In the genomic region with DNA sequence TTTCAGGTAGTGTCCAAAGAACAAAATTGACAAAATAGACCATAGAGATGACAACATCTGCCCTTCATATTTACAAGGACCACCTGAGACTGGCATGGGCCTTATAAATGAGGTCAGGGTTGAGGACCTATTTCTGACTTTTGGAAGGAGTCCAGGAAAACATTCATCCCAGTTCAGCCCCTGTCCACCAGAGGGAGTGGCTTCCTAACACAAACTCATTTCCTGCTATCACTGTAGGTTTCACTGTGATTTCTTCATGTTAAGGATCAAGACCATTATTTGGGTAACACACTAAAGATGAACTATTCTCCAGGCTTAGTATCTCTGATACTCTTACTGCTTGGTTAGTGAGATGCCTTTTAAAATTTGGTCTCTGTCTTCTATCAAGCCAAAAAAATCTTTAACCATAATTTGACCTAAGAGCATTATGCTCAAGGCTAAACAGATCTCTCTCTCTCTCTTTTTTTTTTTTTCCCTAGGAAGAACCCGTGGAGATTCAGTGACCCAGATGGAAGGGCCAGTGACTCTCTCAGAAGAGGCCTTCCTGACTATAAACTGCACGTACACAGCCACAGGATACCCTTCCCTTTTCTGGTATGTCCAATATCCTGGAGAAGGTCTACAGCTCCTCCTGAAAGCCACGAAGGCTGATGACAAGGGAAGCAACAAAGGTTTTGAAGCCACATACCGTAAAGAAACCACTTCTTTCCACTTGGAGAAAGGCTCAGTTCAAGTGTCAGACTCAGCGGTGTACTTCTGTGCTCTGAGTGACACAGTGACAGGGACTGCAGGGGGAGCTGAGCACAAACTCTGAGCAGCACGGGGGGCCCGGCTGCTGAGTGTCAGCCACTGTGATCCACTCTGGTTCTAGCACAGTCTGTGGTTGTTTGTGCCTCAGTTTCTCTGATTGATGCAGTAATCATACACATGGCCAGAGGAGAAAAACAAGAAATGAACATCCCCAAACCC, we compare ENCODE assay signal across 1 cellular context.
TF ChIP-seq lines count a peak whose summit lies in the region.

No MANE protein-coding gene starts in this region.

TF ChIP-seq in GM12878, 131 proteins besides CTCF, POLR2A, EP300 and RAD21 (continued from another document):
- TF ChIP-seq, protein P1, sequence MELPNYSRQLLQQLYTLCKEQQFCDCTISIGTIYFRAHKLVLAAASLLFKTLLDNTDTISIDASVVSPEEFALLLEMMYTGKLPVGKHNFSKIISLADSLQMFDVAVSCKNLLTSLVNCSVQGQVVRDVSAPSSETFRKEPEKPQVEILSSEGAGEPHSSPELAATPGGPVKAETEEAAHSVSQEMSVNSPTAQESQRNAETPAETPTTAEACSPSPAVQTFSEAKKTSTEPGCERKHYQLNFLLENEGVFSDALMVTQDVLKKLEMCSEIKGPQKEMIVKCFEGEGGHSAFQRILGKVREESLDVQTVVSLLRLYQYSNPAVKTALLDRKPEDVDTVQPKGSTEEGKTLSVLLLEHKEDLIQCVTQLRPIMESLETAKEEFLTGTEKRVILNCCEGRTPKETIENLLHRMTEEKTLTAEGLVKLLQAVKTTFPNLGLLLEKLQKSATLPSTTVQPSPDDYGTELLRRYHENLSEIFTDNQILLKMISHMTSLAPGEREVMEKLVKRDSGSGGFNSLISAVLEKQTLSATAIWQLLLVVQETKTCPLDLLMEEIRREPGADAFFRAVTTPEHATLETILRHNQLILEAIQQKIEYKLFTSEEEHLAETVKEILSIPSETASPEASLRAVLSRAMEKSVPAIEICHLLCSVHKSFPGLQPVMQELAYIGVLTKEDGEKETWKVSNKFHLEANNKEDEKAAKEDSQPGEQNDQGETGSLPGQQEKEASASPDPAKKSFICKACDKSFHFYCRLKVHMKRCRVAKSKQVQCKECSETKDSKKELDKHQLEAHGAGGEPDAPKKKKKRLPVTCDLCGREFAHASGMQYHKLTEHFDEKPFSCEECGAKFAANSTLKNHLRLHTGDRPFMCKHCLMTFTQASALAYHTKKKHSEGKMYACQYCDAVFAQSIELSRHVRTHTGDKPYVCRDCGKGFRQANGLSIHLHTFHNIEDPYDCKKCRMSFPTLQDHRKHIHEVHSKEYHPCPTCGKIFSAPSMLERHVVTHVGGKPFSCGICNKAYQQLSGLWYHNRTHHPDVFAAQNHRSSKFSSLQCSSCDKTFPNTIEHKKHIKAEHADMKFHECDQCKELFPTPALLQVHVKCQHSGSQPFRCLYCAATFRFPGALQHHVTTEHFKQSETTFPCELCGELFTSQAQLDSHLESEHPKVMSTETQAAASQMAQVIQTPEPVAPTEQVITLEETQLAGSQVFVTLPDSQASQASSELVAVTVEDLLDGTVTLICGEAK (IDR thresholded peaks at IDR 0.05; ENCODE audit: borderline replicate concordance) = no peak
- no peak for TF ChIP-seq PML (IDR thresholded peaks at IDR 0.05; ENCODE audit: low read length)
- TF ChIP-seq RB1 (IDR thresholded peaks at IDR 0.05; ENCODE audit: borderline replicate concordance) = no peak
- no peak for TF ChIP-seq YY1 (IDR thresholded peaks at IDR 0.05; ENCODE audit: low read depth, low read length)
- TF ChIP-seq, protein P2, sequence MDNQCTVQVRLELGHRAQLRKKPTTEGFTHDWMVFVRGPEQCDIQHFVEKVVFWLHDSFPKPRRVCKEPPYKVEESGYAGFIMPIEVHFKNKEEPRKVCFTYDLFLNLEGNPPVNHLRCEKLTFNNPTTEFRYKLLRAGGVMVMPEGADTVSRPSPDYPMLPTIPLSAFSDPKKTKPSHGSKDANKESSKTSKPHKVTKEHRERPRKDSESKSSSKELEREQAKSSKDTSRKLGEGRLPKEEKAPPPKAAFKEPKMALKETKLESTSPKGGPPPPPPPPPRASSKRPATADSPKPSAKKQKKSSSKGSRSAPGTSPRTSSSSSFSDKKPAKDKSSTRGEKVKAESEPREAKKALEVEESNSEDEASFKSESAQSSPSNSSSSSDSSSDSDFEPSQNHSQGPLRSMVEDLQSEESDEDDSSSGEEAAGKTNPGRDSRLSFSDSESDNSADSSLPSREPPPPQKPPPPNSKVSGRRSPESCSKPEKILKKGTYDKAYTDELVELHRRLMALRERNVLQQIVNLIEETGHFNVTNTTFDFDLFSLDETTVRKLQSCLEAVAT (IDR thresholded peaks at IDR 0.05) = no peak
- no peak for TF ChIP-seq MEF2B (IDR thresholded peaks at IDR 0.05; ENCODE audit: partially characterized antibody, poor library complexity, severe bottlenecking)
- no peak for TF ChIP-seq SRF (IDR thresholded peaks at IDR 0.05; ENCODE audit: low read depth in 2 of 2, low read length in 2 of 2)
- TF ChIP-seq, protein P3, sequence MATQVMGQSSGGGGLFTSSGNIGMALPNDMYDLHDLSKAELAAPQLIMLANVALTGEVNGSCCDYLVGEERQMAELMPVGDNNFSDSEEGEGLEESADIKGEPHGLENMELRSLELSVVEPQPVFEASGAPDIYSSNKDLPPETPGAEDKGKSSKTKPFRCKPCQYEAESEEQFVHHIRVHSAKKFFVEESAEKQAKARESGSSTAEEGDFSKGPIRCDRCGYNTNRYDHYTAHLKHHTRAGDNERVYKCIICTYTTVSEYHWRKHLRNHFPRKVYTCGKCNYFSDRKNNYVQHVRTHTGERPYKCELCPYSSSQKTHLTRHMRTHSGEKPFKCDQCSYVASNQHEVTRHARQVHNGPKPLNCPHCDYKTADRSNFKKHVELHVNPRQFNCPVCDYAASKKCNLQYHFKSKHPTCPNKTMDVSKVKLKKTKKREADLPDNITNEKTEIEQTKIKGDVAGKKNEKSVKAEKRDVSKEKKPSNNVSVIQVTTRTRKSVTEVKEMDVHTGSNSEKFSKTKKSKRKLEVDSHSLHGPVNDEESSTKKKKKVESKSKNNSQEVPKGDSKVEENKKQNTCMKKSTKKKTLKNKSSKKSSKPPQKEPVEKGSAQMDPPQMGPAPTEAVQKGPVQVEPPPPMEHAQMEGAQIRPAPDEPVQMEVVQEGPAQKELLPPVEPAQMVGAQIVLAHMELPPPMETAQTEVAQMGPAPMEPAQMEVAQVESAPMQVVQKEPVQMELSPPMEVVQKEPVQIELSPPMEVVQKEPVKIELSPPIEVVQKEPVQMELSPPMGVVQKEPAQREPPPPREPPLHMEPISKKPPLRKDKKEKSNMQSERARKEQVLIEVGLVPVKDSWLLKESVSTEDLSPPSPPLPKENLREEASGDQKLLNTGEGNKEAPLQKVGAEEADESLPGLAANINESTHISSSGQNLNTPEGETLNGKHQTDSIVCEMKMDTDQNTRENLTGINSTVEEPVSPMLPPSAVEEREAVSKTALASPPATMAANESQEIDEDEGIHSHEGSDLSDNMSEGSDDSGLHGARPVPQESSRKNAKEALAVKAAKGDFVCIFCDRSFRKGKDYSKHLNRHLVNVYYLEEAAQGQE (IDR thresholded peaks at IDR 0.05; ENCODE audit: low read depth, low read length) = no peak
- no peak for TF ChIP-seq EZH2 (IDR thresholded peaks at IDR 0.05; ENCODE audit: borderline replicate concordance, control insufficient read depth, low read depth, low read length)
- TF ChIP-seq KDM1A (IDR thresholded peaks at IDR 0.05; ENCODE audit: borderline replicate concordance) = no peak
